ENCODE assay signal across 19 cellular contexts in genomic region chr2:38168710-38169480, GRCh38.
A peak's percentile ranks its signal among the peaks of the same experiment; 100 is the strongest.
DNase-seq lines count a peak whose midpoint lies in the region; ATAC-seq and TF ChIP-seq lines count a peak whose summit lies in the region.
"Had no signal": no experiment of that assay in that cellular context is flagged by ENCODE, and none has a peak within 500 bp of the region (broad histone marks: within the 10 kb centered on the region; RNA-seq: fewer than 3 reads in every experiment).

No MANE protein-coding gene starts in this region.

- H3K9ac ChIP-seq in GM23248 = no peak overlapping the region
- no peak overlapping the region for H3K9ac ChIP-seq in smooth muscle cell (ENCODE audit: low read depth)

- no peak overlapping the region; the same call in 1 of the 2 replicates for H2AFZ ChIP-seq in GM23248
- H2AFZ ChIP-seq in PC-9 = no peak overlapping the region
- no peak overlapping the region for H2AFZ ChIP-seq in smooth muscle cell (ENCODE audit: low read depth)

- no peak overlapping the region for H3K27ac ChIP-seq in GM23248
- H3K27ac ChIP-seq in PC-9 = peak overlapping the region; percentile 62
- H3K27ac ChIP-seq in smooth muscle cell (ENCODE audit: low read depth) = peak overlapping the region; percentile 75
- H3K27ac ChIP-seq: dorsolateral prefrontal cortex had no signal

- H3K4me1 ChIP-seq in GM23248 (ENCODE audit: insufficient read depth) (peaks cover 21% of the 10 kb centered on the region), PC-9 (replicated peaks; ENCODE audit: insufficient read depth) (peaks cover 26% of the 10 kb centered on the region), smooth muscle cell (ENCODE audit: low read depth) (peaks cover 6% of the 10 kb centered on the region)
- H3K4me1 ChIP-seq: gastrocnemius medialis had no signal

- H3K4me2 ChIP-seq in GM23248 (ENCODE audit: unreplicated experiment) (peak overlapping the region; percentile 9), PC-9 (peak overlapping the region; percentile 48), smooth muscle cell (peak overlapping the region; percentile 64)

- H3K9me3 ChIP-seq in GM23248 (ENCODE audit: low read depth) (no peaks in the 10 kb centered on the region), PC-9 (ENCODE audit: insufficient read depth, low read depth) (peaks cover 14% of the 10 kb centered on the region; the same call in 1 of the 2 replicates), smooth muscle cell (replicated peaks; ENCODE audit: low read depth) (no peaks in the 10 kb centered on the region)
- H3K9me3 ChIP-seq: gastrocnemius medialis, MG63 had no signal

- H4K20me1 ChIP-seq in GM23248 (ENCODE audit: insufficient read depth) = no peaks in the 10 kb centered on the region
- no peaks in the 10 kb centered on the region for H4K20me1 ChIP-seq in PC-9 (ENCODE audit: insufficient read depth)
- no peaks in the 10 kb centered on the region for H4K20me1 ChIP-seq in smooth muscle cell (ENCODE audit: low read depth)

- H3K79me2 ChIP-seq in GM23248 (ENCODE audit: insufficient read depth) (no peaks in the 10 kb centered on the region), PC-9 (ENCODE audit: low read depth) (no peaks in the 10 kb centered on the region), smooth muscle cell (ENCODE audit: low read depth) (no peaks in the 10 kb centered on the region)

- DNase-seq in GM23248 = peak; percentile 68
- peak in 1 of 2 experiments; percentile 66 for DNase-seq in PC-9
- DNase-seq in fibroblast of gingiva (ENCODE audit: low read depth) = peak; percentile 33
- no peak for DNase-seq in smooth muscle cell (lab: John Stamatoyannopoulos, UW; ENCODE audit: unreplicated experiment)
- DNase-seq in medulla oblongata (ENCODE audit: extremely low spot score) = no peak
- no peak for DNase-seq in activated CD4-positive, alpha-beta T cell treated with anti-CD3 and anti-CD28 coated beads for 48 hours
- DNase-seq: activated CD4-positive, alpha-beta T cell treated with anti-CD3 and anti-CD28 coated beads for 1 hour; amygdala; CD8-positive, alpha-beta T cell; dorsolateral prefrontal cortex; gastrocnemius medialis; H9; MG63; naive B cell; NCI-H2171; right cardiac atrium; stimulated activated naive CD4-positive, alpha-beta T cell; T-helper 1 cell had no signal

- 75 to 79% methylated on average over 5 of the region's 5 CpGs for WGBS in GM23248 (ENCODE audit: low coverage in 1 of 2, low lambda C conversion rate in 2 of 2, missing lambda C conversion rate in 2 of 2), 2 experiments
- WGBS in smooth muscle cell (ENCODE audit: low lambda C conversion rate) = 66% methylated on average over 5 of the region's 5 CpGs

- H3K27me3 ChIP-seq in GM23248 (replicated peaks; ENCODE audit: insufficient read depth) (no peaks in the 10 kb centered on the region), PC-9 (ENCODE audit: insufficient read depth, low read depth) (no peaks in the 10 kb centered on the region), smooth muscle cell (ENCODE audit: low read depth) (no peaks in the 10 kb centered on the region)
- H3K27me3 ChIP-seq: dorsolateral prefrontal cortex, gastrocnemius medialis, MG63 had no signal

- BruUV-seq in PC-9 (replicated peaks; lab: Mats Ljungman, UMichigan) = no TSS peak

- H3F3A ChIP-seq in GM23248 (ENCODE audit: insufficient read depth) = peaks cover 14% of the 10 kb centered on the region
- H3F3A ChIP-seq in PC-9 (ENCODE audit: insufficient read depth, low read depth) = peaks cover 3% of the 10 kb centered on the region; the same call in 1 of the 2 replicates
- no peaks in the 10 kb centered on the region for H3F3A ChIP-seq in smooth muscle cell (ENCODE audit: low read depth)

- TF ChIP-seq CTCF in PC-9 (conservative IDR thresholded peaks at IDR 0.05) (no peak), smooth muscle cell (IDR thresholded peaks at IDR 0.05; ENCODE audit: borderline replicate concordance, insufficient read depth, poor library complexity, severe bottlenecking) (no peak)

- no peaks in the 10 kb centered on the region for H3K9me2 ChIP-seq in GM23248 (ENCODE audit: insufficient read depth)
- H3K9me2 ChIP-seq in PC-9 (ENCODE audit: insufficient read depth) = no peaks in the 10 kb centered on the region; the same call in 1 of the 2 replicates

- CTCF ChIA-PET in PC-9 (lab: Charles Lee) = no interaction called here

- POLR2A ChIA-PET in PC-9 (lab: Charles Lee; ENCODE audit: unreplicated experiment) = interaction anchor here (0.6 kb wide), 2 partner anchors 17 to 87 kb away, joined by 4 to 9 read pairs; no protein-coding TSS in a partner anchor

- in situ Hi-C loops in GM23248 (cut with MboI) = no loop called here

- no peak for ATAC-seq in HG02623 (IDR thresholded peaks at IDR 0.05; ENCODE audit: unreplicated experiment)
- ATAC-seq: CD8-positive, alpha-beta T cell; gastrocnemius medialis; right cardiac atrium had no signal

- intact Hi-C loops in PC-9 (cut with micrococcal nuclease; ENCODE audit: unreplicated experiment) = no loop called here

- H3K4me3 ChIP-seq in GM23248 = no peak overlapping the region
- no peak overlapping the region for H3K4me3 ChIP-seq in PC-9
- no peak overlapping the region for H3K4me3 ChIP-seq in smooth muscle cell
- H3K4me3 ChIP-seq: dorsolateral prefrontal cortex, gastrocnemius medialis, MG63 had no signal

- H3K36me3 ChIP-seq in GM23248 (ENCODE audit: low read depth) (no peaks in the 10 kb centered on the region), PC-9 (ENCODE audit: low read depth) (no peaks in the 10 kb centered on the region), smooth muscle cell (ENCODE audit: low read depth) (no peaks in the 10 kb centered on the region)
- H3K36me3 ChIP-seq: gastrocnemius medialis, MG63 had no signal

Comparison
In these comparisons a context has a peak if more than half of its experiments do, and no peak if none do; other contexts are left out.
1. DNase-seq: peak in GM23248 (single experiment) and fibroblast of gingiva (single experiment); none in smooth muscle cell (single experiment), medulla oblongata (single experiment) and activated CD4-positive, alpha-beta T cell treated with anti-CD3 and anti-CD28 coated beads for 48 hours (single experiment).
2. H3K4me2 ChIP-seq: peak in every context shown above with its lines; median percentile 64 in smooth muscle cell; 48 in PC-9; 9 in GM23248.